ENCODE assay signal across 8 cellular contexts in genomic region chr1:24018611-24019580, GRCh38. TPM values are rescaled to one million over a fixed set of nuclear protein-coding genes. Genes with fewer than 3 reads are reported as not detected.
A peak's percentile ranks its signal among the peaks of the same experiment; 100 is the strongest.
DNase-seq lines count a peak whose midpoint lies in the region; TF ChIP-seq lines count a peak whose summit lies in the region.

No MANE protein-coding gene starts in this region.

- H3K4me1 ChIP-seq in mesodermal cell (ENCODE audit: control insufficient read depth, insufficient read depth, low read length, poor library complexity, severe bottlenecking), result peaks cover 36% of the 10 kb centered on the region

- no peaks in the 10 kb centered on the region for H3K36me3 ChIP-seq in mesodermal cell (ENCODE audit: control insufficient read depth, insufficient read depth, low read length)

- 82 to 87% methylated on average over 11 to 14 of the region's 20 CpGs for WGBS in mesodermal cell (ENCODE audit: insufficient coverage in 2 of 2), 2 experiments

- peak; percentile 38 for DNase-seq in DMS 273 treated with DMSO at 0.1 percent for 48 hours (lab: John Stamatoyannopoulos, UW)
- DNase-seq in epidermal melanocyte (ENCODE audit: insufficient read length, low spot score), result peak; percentile 85
- peak; percentile 97 for DNase-seq in ureter (ENCODE audit: low spot score)
- DNase-seq in NCI-H69 (lab: John Stamatoyannopoulos, UW), result no peak
- no peak for DNase-seq in germinal center (ENCODE audit: low spot score)
- no peak for DNase-seq in NCI-H1092 treated with DMSO at 0.1 percent for 48 hours (lab: John Stamatoyannopoulos, UW)

- H3K9me3 ChIP-seq in mesodermal cell (ENCODE audit: control insufficient read depth, low read length), result no peaks in the 10 kb centered on the region

- peak overlapping the region; percentile 95 for H3K27ac ChIP-seq in mesodermal cell (ENCODE audit: low read depth, low read length, severe bottlenecking)

- H3K4me3 ChIP-seq in mesodermal cell (ENCODE audit: extremely low read depth, insufficient read depth, low read length, poor library complexity, severe bottlenecking), result no peak overlapping the region

TF ChIP-seq in PFSK-1, 5 proteins besides CTCF, POLR2A, EP300 and RAD21:
- TF ChIP-seq POLR2AphosphoS5 (IDR thresholded peaks at IDR 0.05; ENCODE audit: low read depth, low read length), result no peak
- TF ChIP-seq SIN3A (IDR thresholded peaks at IDR 0.05; ENCODE audit: borderline replicate concordance, insufficient read depth, low read length), result 0 out of 2 replicates have a peak, but pooled peaks have one; percentile 52
TF ChIP-seq in PFSK-1: peak in this region for 1.

RNA-seq across cellular contexts. Expression of gene SRSF10, which starts 38.8 kb away (rescaled TPM):
- 66.5 TPM for polyA plus RNA-seq in PFSK-1 (2012; ENCODE audit: insufficient read length, low read depth)
- polyA plus RNA-seq in mesodermal cell (2013, experiment 1 of 2), result 88.4 TPM
- polyA plus RNA-seq in mesodermal cell (2013, experiment 2 of 2), result 95.4 TPM
- total RNA-seq in ureter, result 126 TPM

RNA-seq across cellular contexts. Expression of gene PNRC2, which starts 59.3 kb away (rescaled TPM):
- 29.7 TPM for polyA plus RNA-seq in PFSK-1 (2012; ENCODE audit: insufficient read length, low read depth)
- polyA plus RNA-seq in mesodermal cell (2013, experiment 1 of 2), result 121 TPM
- 106 TPM for polyA plus RNA-seq in mesodermal cell (2013, experiment 2 of 2)
- total RNA-seq in ureter, result 101 TPM

Comparison
In these comparisons a context has a peak if more than half of its experiments do, and no peak if none do; other contexts are left out.
1. DNase-seq: peak in DMS 273 treated with DMSO at 0.1 percent for 48 hours (single experiment), epidermal melanocyte (single experiment) and ureter (single experiment); none in NCI-H69 (single experiment), germinal center (single experiment) and NCI-H1092 treated with DMSO at 0.1 percent for 48 hours (single experiment).